In the genomic region with DNA sequence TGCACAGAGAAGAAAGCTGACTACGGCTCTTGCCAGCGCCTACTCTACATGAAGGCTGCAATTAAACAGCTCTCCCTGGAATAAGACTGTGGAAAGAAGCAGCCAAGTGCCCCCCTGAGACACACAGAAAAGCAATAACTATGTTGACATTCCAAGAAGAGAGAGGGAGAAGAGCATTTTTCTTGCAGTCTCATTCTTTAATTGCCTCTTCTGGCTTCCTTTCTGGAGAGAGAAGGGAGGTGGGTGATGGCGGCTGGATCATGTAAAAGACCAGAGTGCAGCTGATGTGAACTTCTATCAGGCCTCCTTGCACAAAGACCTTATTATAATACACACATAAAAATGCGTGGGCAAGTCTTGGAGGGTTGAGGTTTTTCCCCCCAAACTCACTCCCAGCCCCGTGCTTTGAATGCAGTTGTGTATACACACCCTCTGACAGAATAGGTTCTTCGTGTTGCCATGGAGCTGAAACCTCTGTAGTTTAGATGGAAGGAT, we compare ENCODE assay signal across 13 cellular contexts. TPM values are rescaled to one million over a fixed set of nuclear protein-coding genes. Genes with fewer than 3 reads are reported as not detected.
DNase-seq lines count a peak whose midpoint lies in the region; ATAC-seq and TF ChIP-seq lines count a peak whose summit lies in the region.
"Had no signal": no experiment of that assay in that cellular context is flagged by ENCODE, and none has a peak within 500 bp of the region (broad histone marks: within the 10 kb centered on the region; RNA-seq: fewer than 3 reads in every experiment).

No MANE protein-coding gene starts in this region.

- H3K9me3 Mint-ChIP-seq in activated naive CD8-positive, alpha-beta T cell treated with anti-CD3 and anti-CD28 coated beads, Interleukin-2, amount 10 ng/mL, durations not matched to agents 7 days and 5 days = peaks cover 1% of the 10 kb centered on the region

- H3K36me3 Mint-ChIP-seq in activated naive CD8-positive, alpha-beta T cell treated with anti-CD3 and anti-CD28 coated beads, Interleukin-2, amount 10 ng/mL, durations not matched to agents 7 days and 5 days = peaks cover 6% of the 10 kb centered on the region

- H3K4me1 ChIP-seq in left ventricle myocardium inferior = peaks cover 48% of the 10 kb centered on the region
- H3K4me1 ChIP-seq in stomach smooth muscle (ENCODE audit: control insufficient read depth, insufficient read depth, low read length) = peaks cover 6% of the 10 kb centered on the region
- H3K4me1 ChIP-seq in Peyer's patch = peaks cover 0 to 4% (median 0%) of the 10 kb centered on the region in 4 donors

- no peaks in the 10 kb centered on the region for H3K27me3 Mint-ChIP-seq in activated naive CD8-positive, alpha-beta T cell treated with anti-CD3 and anti-CD28 coated beads, Interleukin-2, amount 10 ng/mL, durations not matched to agents 7 days and 5 days

- peaks cover 49% of the 10 kb centered on the region for H3K4me1 Mint-ChIP-seq in activated naive CD8-positive, alpha-beta T cell treated with anti-CD3 and anti-CD28 coated beads, Interleukin-2, amount 10 ng/mL, durations not matched to agents 7 days and 5 days

- POLR2A ChIA-PET in activated naive CD8-positive, alpha-beta T cell treated with anti-CD3 and anti-CD28 coated beads, Interleukin-2, amount 10 ng/mL, durations not matched to agents 7 days and 5 days (lab: Charles Lee) = interaction anchor here (1.1 to 2.2 kb wide), 3 partner anchors 26 to 45 kb away, joined by 3 to 8 read pairs (median 7); a partner anchor contains a TSS

- no peaks in the 10 kb centered on the region for H3K36me3 ChIP-seq in left ventricle myocardium inferior
- H3K36me3 ChIP-seq in stomach smooth muscle (ENCODE audit: control insufficient read depth in 2 of 2, insufficient read depth in 2 of 2, low read length in 2 of 2) = no peaks in the 10 kb centered on the region
- no peaks in the 10 kb centered on the region for H3K36me3 ChIP-seq in Peyer's patch
- H3K36me3 ChIP-seq: suprapubic skin had no signal

- H3K4me3 ChIP-seq in left ventricle myocardium inferior (no peak overlapping the region), stomach smooth muscle (ENCODE audit: low read length in 2 of 2) (peak overlapping the region; percentile 21 to 36), Peyer's patch (no peak overlapping the region)
- H3K4me3 ChIP-seq: suprapubic skin had no signal

- DNase-seq in activated T-cell treated with anti-CD3 and anti-CD28 coated beads, Interleukin-2, amount 50 U/mL, for 1 hour = peak; percentile 54
- no peak for DNase-seq in activated T-cell treated with anti-CD3 and anti-CD28 coated beads, Interleukin-2, amount 50 U/mL, for 48 hours
- DNase-seq in activated naive CD8-positive, alpha-beta T cell treated with anti-CD3 and anti-CD28 coated beads, Interleukin-2, amount 10 ng/mL, durations not matched to agents 7 days and 5 days = no peak
- DNase-seq in left ventricle myocardium inferior (no peak), middle frontal gyrus (ENCODE audit: extremely low spot score, low spot score) (no peak), Peyer's patch (no peak)
- DNase-seq: activated CD4-positive, alpha-beta T cell treated with anti-CD3 and anti-CD28 coated beads, Interleukin-2, amount 50 U/mL, for 48 hours; HCEC 1CT; Karpas-422; NCI-H345 had no signal

- TF ChIP-seq CTCF in left ventricle myocardium inferior (IDR thresholded peaks at IDR 0.05; ENCODE audit: borderline replicate concordance) (no peak), Peyer's patch (IDR thresholded peaks at IDR 0.05) (no peak)

- H3K27ac Mint-ChIP-seq in activated naive CD8-positive, alpha-beta T cell treated with anti-CD3 and anti-CD28 coated beads, Interleukin-2, amount 10 ng/mL, durations not matched to agents 7 days and 5 days = peak overlapping the region; percentile 81

- peak; percentile 17 for ATAC-seq in activated naive CD8-positive, alpha-beta T cell treated with anti-CD3 and anti-CD28 coated beads, Interleukin-2, amount 10 ng/mL, durations not matched to agents 7 days and 5 days (ENCODE audit: low read depth)
- ATAC-seq in HG03025 (IDR thresholded peaks at IDR 0.05; ENCODE audit: low FRiP score, unreplicated experiment) = no peak

- H3K27me3 ChIP-seq in left ventricle myocardium inferior (ENCODE audit: low read depth) (no peaks in the 10 kb centered on the region), stomach smooth muscle (ENCODE audit: control insufficient read depth in 1 of 2, insufficient read depth in 2 of 2, low read length in 2 of 2) (no peaks in the 10 kb centered on the region), Peyer's patch (no peaks in the 10 kb centered on the region)
- H3K27me3 ChIP-seq: suprapubic skin had no signal

- peak overlapping the region; percentile 55 for H3K4me3 Mint-ChIP-seq in activated naive CD8-positive, alpha-beta T cell treated with anti-CD3 and anti-CD28 coated beads, Interleukin-2, amount 10 ng/mL, durations not matched to agents 7 days and 5 days

- H3K9me3 ChIP-seq in left ventricle myocardium inferior (replicated peaks) (no peaks in the 10 kb centered on the region), stomach smooth muscle (ENCODE audit: control insufficient read depth in 2 of 2, low read length in 2 of 2) (no peaks in the 10 kb centered on the region), Peyer's patch (no peaks in the 10 kb centered on the region)
- H3K9me3 ChIP-seq: suprapubic skin had no signal

- no peak overlapping the region for H3K9ac ChIP-seq in stomach smooth muscle (ENCODE audit: low read length in 2 of 2)

- TF ChIP-seq POLR2A in Peyer's patch (IDR thresholded peaks at IDR 0.05) = no peak

- H3K27ac ChIP-seq in left ventricle myocardium inferior (replicated peaks) = peak overlapping the region; percentile 8
- H3K27ac ChIP-seq in stomach smooth muscle (ENCODE audit: low read length) = peak overlapping the region; percentile 31
- H3K27ac ChIP-seq in Peyer's patch = no peak overlapping the region
- H3K27ac ChIP-seq: suprapubic skin had no signal

- intact Hi-C loops in left ventricle myocardium inferior (cut with micrococcal nuclease) = no loop called here

RNA-seq across cellular contexts. Expression of a gene that starts 44.5 kb away (rescaled TPM):
- 10 to 100 TPM; 45.8 to 49.7 TPM for total RNA-seq in activated naive CD8-positive, alpha-beta T cell treated with anti-CD3 and anti-CD28 coated beads, Interleukin-2, amount 10 ng/mL, durations not matched to agents 7 days and 5 days
- total RNA-seq in left ventricle myocardium inferior (16.2 TPM), Peyer's patch (10 to 100 TPM; 14.4 to 35.5 (median 19.5) TPM)

Comparison
In these comparisons a context has a peak if more than half of its experiments do, and no peak if none do; other contexts are left out.
1. H3K27ac ChIP-seq: peak in left ventricle myocardium inferior (single experiment) and stomach smooth muscle (single experiment); none in Peyer's patch (0 of 4).
2. H3K4me3 ChIP-seq: peak in stomach smooth muscle (2 of 2); none in left ventricle myocardium inferior (single experiment) and Peyer's patch (0 of 4).